Comparison of ENCODE assay signal across 1 cellular context in genomic region chr4:73894021-73894420, GRCh38.
TF ChIP-seq lines count a peak whose summit lies in the region.

No MANE protein-coding gene starts in this region.

TF ChIP-seq in IMR-90, 13 proteins besides CTCF, POLR2A, EP300 and RAD21:
- no peak for TF ChIP-seq RCOR1 (IDR thresholded peaks at IDR 0.05; ENCODE audit: insufficient replicate concordance, low read length)
- TF ChIP-seq, protein P1, sequence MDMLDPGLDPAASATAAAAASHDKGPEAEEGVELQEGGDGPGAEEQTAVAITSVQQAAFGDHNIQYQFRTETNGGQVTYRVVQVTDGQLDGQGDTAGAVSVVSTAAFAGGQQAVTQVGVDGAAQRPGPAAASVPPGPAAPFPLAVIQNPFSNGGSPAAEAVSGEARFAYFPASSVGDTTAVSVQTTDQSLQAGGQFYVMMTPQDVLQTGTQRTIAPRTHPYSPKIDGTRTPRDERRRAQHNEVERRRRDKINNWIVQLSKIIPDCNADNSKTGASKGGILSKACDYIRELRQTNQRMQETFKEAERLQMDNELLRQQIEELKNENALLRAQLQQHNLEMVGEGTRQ (IDR thresholded peaks at IDR 0.05; ENCODE audit: low read depth, low read length) = no peak
- TF ChIP-seq, protein P2, sequence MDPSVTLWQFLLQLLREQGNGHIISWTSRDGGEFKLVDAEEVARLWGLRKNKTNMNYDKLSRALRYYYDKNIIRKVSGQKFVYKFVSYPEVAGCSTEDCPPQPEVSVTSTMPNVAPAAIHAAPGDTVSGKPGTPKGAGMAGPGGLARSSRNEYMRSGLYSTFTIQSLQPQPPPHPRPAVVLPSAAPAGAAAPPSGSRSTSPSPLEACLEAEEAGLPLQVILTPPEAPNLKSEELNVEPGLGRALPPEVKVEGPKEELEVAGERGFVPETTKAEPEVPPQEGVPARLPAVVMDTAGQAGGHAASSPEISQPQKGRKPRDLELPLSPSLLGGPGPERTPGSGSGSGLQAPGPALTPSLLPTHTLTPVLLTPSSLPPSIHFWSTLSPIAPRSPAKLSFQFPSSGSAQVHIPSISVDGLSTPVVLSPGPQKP (IDR thresholded peaks at IDR 0.05; ENCODE audit: borderline replicate concordance, low read depth, low read length) = no peak
- no peak for TF ChIP-seq MXI1 (IDR thresholded peaks at IDR 0.05; ENCODE audit: borderline replicate concordance, low read depth, low read length)
